ENCODE assay signal across 10 cellular contexts in genomic region chr17:4944554-4945175, GRCh38. TPM values are rescaled to one million over a fixed set of nuclear protein-coding genes. Genes with fewer than 3 reads are reported as not detected.
DNase-seq lines count a peak whose midpoint lies in the region; ATAC-seq, FAIRE-seq and TF ChIP-seq lines count a peak whose summit lies in the region.
"Had no signal": no experiment of that assay in that cellular context is flagged by ENCODE, and none has a peak within 500 bp of the region (broad histone marks: within the 10 kb centered on the region; RNA-seq: fewer than 3 reads in every experiment).

No MANE protein-coding gene starts in this region.

- H3K9me3 Mint-ChIP-seq in Caco-2 (ENCODE audit: unreplicated experiment) = no peaks in the 10 kb centered on the region

- WGBS in pancreas, 2 donors = 62 to 63% methylated on average over 6 to 8 of the region's 8 CpGs

- ATAC-seq in pancreas (no peak), GM21619 (IDR thresholded peaks at IDR 0.05; ENCODE audit: unreplicated experiment) (no peak)

- TF ChIP-seq CTCF in Caco-2 (IDR thresholded peaks at IDR 0.05; ENCODE audit: insufficient read depth in 1 of 2, low read depth in 1 of 2, low read length in 1 of 2, severe bottlenecking in 1 of 2, unreplicated experiment in 1 of 2) (no peak), Peyer's patch (IDR thresholded peaks at IDR 0.05) (no peak), pancreas (IDR thresholded peaks at IDR 0.05) (no peak)

- H3K27me3 Mint-ChIP-seq in Caco-2 (ENCODE audit: insufficient read depth, unreplicated experiment) = no peaks in the 10 kb centered on the region

- intact Hi-C loops in Caco-2 (cut with micrococcal nuclease; ENCODE audit: unreplicated experiment) = no loop called here
- intact Hi-C loops in pancreas (cut with DNase I) = no loop called here

- TF ChIP-seq POLR2A in Peyer's patch (IDR thresholded peaks at IDR 0.05) = peak in 1 of 2 donors; percentile 21

- H3K27me3 ChIP-seq in Caco-2 (replicated peaks; ENCODE audit: control insufficient read depth, insufficient read depth, low read length) (no peaks in the 10 kb centered on the region), Peyer's patch (no peaks in the 10 kb centered on the region), pancreas (no peaks in the 10 kb centered on the region)

- H3K27ac ChIP-seq in Peyer's patch (peak overlapping the region; percentile 71 to 99 (median 98)), pancreas (peak overlapping the region in 3 of 4 donors; percentile 3 to 17 (median 15))

- FAIRE-seq in pancreas (lab: Jason Lieb, UNC) = no peak
- FAIRE-seq: TTC549 had no signal

- H3K36me3 ChIP-seq in Caco-2 (ENCODE audit: control insufficient read depth, insufficient read depth, low read length) (no peaks in the 10 kb centered on the region; the same call in 1 of the 2 replicates), Peyer's patch (peaks cover 0 to 45% (median 0%) of the 10 kb centered on the region in 3 donors), pancreas (peaks cover 0 to 23% (median 0%) of the 10 kb centered on the region in 3 donors)

- H3K4me1 ChIP-seq in Caco-2 (0 out of 2 replicates have a peak, but pooled peaks cover 7% of the 10 kb centered on the region), Peyer's patch (peaks cover 0 to 59% (median 38%) of the 10 kb centered on the region in 4 donors), pancreas (peaks cover 5 to 33% (median 14%) of the 10 kb centered on the region in 3 donors)

- POLR2A ChIA-PET in Caco-2 (lab: Charles Lee) = no interaction called here

- CTCF ChIA-PET in Caco-2 (lab: Charles Lee) = interaction anchor here (0.7 kb wide), 1 partner anchor 23 kb away, joined by 3 read pairs; the partner anchor contains the start of gene SPAG7

- no TSS peak for BruUV-seq in Caco-2 (replicated peaks; lab: Mats Ljungman, UMichigan)

- peak overlapping the region; percentile 12 for H3K27ac Mint-ChIP-seq in Caco-2 (ENCODE audit: unreplicated experiment)

- H3K36me3 Mint-ChIP-seq in Caco-2 (ENCODE audit: insufficient read depth, unreplicated experiment) = peaks cover 50% of the 10 kb centered on the region

- no peak overlapping the region for H3K4me3 Mint-ChIP-seq in Caco-2 (ENCODE audit: unreplicated experiment)

- H3K9me3 ChIP-seq in Caco-2 (no peaks in the 10 kb centered on the region), Peyer's patch (no peaks in the 10 kb centered on the region), pancreas (no peaks in the 10 kb centered on the region)

- H3K4me3 ChIP-seq in Caco-2 (ENCODE audit: low read depth, low read length) (no peak overlapping the region), Peyer's patch (peak overlapping the region in 3 of 4 donors; percentile 10 to 95 (median 29)), pancreas (no peak overlapping the region)

- DNase-seq in Caco-2 (no peak), Peyer's patch (no peak), ecto neural progenitor cell (ENCODE audit: low spot score) (peak; percentile 45), pancreas (peak in 2 of 6 donors; percentile 36 to 68), NCI-H2227 treated with DMSO at 0.1 percent for 48 hours (lab: John Stamatoyannopoulos, UW) (no peak), nucleus accumbens (lab: John Stamatoyannopoulos, UW) (no peak), MV-4-11 (lab: John Stamatoyannopoulos, UW) (no peak)

- H3K4me1 Mint-ChIP-seq in Caco-2 (ENCODE audit: low read depth, unreplicated experiment) = peaks cover 5% of the 10 kb centered on the region

RNA-seq across cellular contexts. Expression of gene PFN1, which starts 3.7 kb away (rescaled TPM):
- total RNA-seq in Caco-2 (2022) (367 and 416 TPM in 2 replicates), Peyer's patch (1,000 to 10,000 TPM in 1 of 4 donors, 100 to 1,000 TPM in 3; 530 to 1,064 (median 855) TPM), pancreas (100 to 1,000 TPM in 4 of 6 donors, 10 to 100 TPM in 2; 63.6 to 195 (median 125) TPM)
- polyA plus RNA-seq in pancreas = 100 to 1,000 TPM; 148 to 162 TPM

RNA-seq across cellular contexts. Expression of gene RNF167, which starts 4.6 kb away (rescaled TPM):
- total RNA-seq in Caco-2 (2022) (55.1 and 60.9 TPM in 2 replicates), Peyer's patch (10 to 100 TPM; 57.8 to 92.1 (median 78.9) TPM), pancreas (10 to 100 TPM; 40.8 to 64.5 (median 46.7) TPM)
- 100 to 1,000 TPM; 102 to 118 TPM for polyA plus RNA-seq in pancreas

RNA-seq across cellular contexts. Expression of gene SLC25A11, which starts 4.8 kb away (rescaled TPM):
- total RNA-seq in Caco-2 (2022) (36.5 and 40.1 TPM in 2 replicates), Peyer's patch (10 to 100 TPM; 30.5 to 84.1 (median 60.4) TPM), pancreas (10 to 100 TPM; 10.9 to 23.3 (median 21.4) TPM)
- 10 to 100 TPM; 20.6 to 25.5 TPM for polyA plus RNA-seq in pancreas

RNA-seq across cellular contexts. Expression of gene ENO3, which starts 6.3 kb away (rescaled TPM):
- total RNA-seq in Caco-2 (2022) (8.1 and 10.6 TPM in 2 replicates), Peyer's patch (10 to 100 TPM in 3 of 4 donors, 1 to 10 TPM in 1; 7.4 to 27.7 (median 20.6) TPM), pancreas (1 to 10 TPM; 1.5 to 6.3 (median 2.5) TPM)
- 10 to 100 TPM; 17.0 to 20.3 TPM for polyA plus RNA-seq in pancreas

RNA-seq across cellular contexts. Expression of gene GP1BA, which starts 12.6 kb away (rescaled TPM):
- total RNA-seq in Caco-2 (2022) = not detected in 2 replicates
- not detected for total RNA-seq in Peyer's patch
- total RNA-seq in pancreas = under 1 TPM in 3 of 6 donors, not detected in 3; 0.06 to 0.37 (median 0.15) TPM
- polyA plus RNA-seq in pancreas = under 1 TPM in 1 of 2 donors, not detected in 1; 0.11 TPM
- total RNA-seq: myocyte had no signal

Comparison
In these comparisons a context has a peak if more than half of its experiments do, and no peak if none do; other contexts are left out.
1. H3K4me3 ChIP-seq: peak in Peyer's patch (3 of 4); none in Caco-2 (single experiment) and pancreas (0 of 4).